ENCODE assay signal across 8 cellular contexts in the genomic region with DNA sequence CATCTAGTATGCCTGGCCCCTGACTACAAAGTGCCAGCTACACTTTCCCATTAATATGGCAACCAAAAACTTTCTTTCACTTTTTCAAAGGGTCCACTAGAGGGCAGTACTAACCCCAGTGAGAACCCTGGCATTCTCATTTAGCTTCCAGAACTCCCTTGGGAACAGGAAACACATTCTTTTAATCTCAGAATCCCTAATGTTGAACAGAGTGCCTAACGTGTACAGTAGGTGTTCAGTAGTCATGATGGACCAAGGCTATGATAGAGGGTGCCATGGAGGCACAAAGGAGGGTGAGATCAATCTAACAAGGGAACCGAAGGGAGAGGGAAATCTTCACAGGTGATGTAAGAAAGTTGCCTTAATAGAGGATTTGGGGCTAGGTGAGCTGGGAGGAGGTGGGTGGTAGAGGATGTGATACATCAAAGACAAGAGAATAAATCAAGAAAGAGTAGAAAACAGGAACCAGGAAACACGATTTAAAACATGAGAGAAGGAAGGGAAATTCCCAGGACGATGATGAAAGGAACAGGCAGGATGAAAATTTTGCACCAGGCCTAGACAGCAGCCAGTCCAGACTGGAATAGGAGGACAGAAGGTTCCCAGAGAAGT.
DNase-seq lines count a peak whose midpoint lies in the region; ATAC-seq and TF ChIP-seq lines count a peak whose summit lies in the region.

No MANE protein-coding gene starts in this region.

- peaks cover 8% of the 10 kb centered on the region for H3K79me2 ChIP-seq in ACC112 (ENCODE audit: control insufficient read depth, insufficient read depth, low read length, unreplicated experiment)

- H3K4me3 ChIP-seq in ACC112 (ENCODE audit: low read depth, low read length) = no peak overlapping the region
- no peak overlapping the region for H3K4me3 ChIP-seq in fibroblast of mammary gland (ENCODE audit: control insufficient read depth, low read depth, low read length)
- H3K4me3 ChIP-seq in neutrophil (ENCODE audit: low read depth in 1 of 2, low read length in 1 of 2) = peak overlapping the region in 1 of 2 experiments; percentile 11

- H3K9me3 Mint-ChIP-seq in T-helper 1 cell treated with Interleukin-12 subunit alpha and Interleukin-12 subunit beta and Interleukin-4 antibody, amounts not matched to agents 30 μg/mL and 1 μg/mL, for 36 hours = no peaks in the 10 kb centered on the region

- DNase-seq in GM04503 (ENCODE audit: low read depth) (peak; percentile 31), NCI-H1092 (lab: John Stamatoyannopoulos, UW) (peak; percentile 45), fibroblast of mammary gland (ENCODE audit: low read depth) (peak; percentile 84), cortex of kidney (lab: John Stamatoyannopoulos, UW) (no peak)

- no peaks in the 10 kb centered on the region for H3K27me3 ChIP-seq in ACC112 (ENCODE audit: insufficient read depth, low read length)
- no peaks in the 10 kb centered on the region for H3K27me3 ChIP-seq in neutrophil

- peaks cover 6% of the 10 kb centered on the region for H3K36me3 Mint-ChIP-seq in T-helper 1 cell treated with Interleukin-12 subunit alpha and Interleukin-12 subunit beta and Interleukin-4 antibody, amounts not matched to agents 30 μg/mL and 1 μg/mL, for 36 hours (ENCODE audit: low read depth)

- H3K27me3 Mint-ChIP-seq in T-helper 1 cell treated with Interleukin-12 subunit alpha and Interleukin-12 subunit beta and Interleukin-4 antibody, amounts not matched to agents 30 μg/mL and 1 μg/mL, for 36 hours (ENCODE audit: low read depth) = no peaks in the 10 kb centered on the region

- TF ChIP-seq CTCF in fibroblast of mammary gland (conservative IDR thresholded peaks at IDR 0.05; ENCODE audit: control insufficient read depth, insufficient read depth, low read depth, low read length) (peak; percentile 84), neutrophil (IDR thresholded peaks at IDR 0.05) (peak; percentile 65)

- H3K4me1 ChIP-seq in ACC112 (ENCODE audit: control insufficient read depth, insufficient read depth, low read length, unreplicated experiment) (peaks cover 19% of the 10 kb centered on the region), neutrophil (ENCODE audit: control insufficient read depth in 1 of 2, insufficient read depth in 1 of 2, low read depth in 1 of 2, low read length in 1 of 2) (peaks cover 54 to 57% of the 10 kb centered on the region in 2 experiments)

- H3K27ac Mint-ChIP-seq in T-helper 1 cell treated with Interleukin-12 subunit alpha and Interleukin-12 subunit beta and Interleukin-4 antibody, amounts not matched to agents 30 μg/mL and 1 μg/mL, for 36 hours = peak overlapping the region; percentile 63

- peaks cover 34% of the 10 kb centered on the region for H3K4me1 Mint-ChIP-seq in T-helper 1 cell treated with Interleukin-12 subunit alpha and Interleukin-12 subunit beta and Interleukin-4 antibody, amounts not matched to agents 30 μg/mL and 1 μg/mL, for 36 hours (ENCODE audit: low read depth)

- no peak for ATAC-seq in GM19328 (IDR thresholded peaks at IDR 0.05; ENCODE audit: unreplicated experiment)

- H3K27ac ChIP-seq in ACC112 (ENCODE audit: low read depth, low read length) (peak overlapping the region; percentile 30; the same call in 1 of the 2 replicates), neutrophil (peak overlapping the region; percentile 87)

- no peaks in the 10 kb centered on the region for H3K36me3 ChIP-seq in ACC112 (ENCODE audit: insufficient read depth, low read length)
- no peaks in the 10 kb centered on the region for H3K36me3 ChIP-seq in neutrophil

- H2AFZ ChIP-seq in ACC112 (ENCODE audit: low read length, unreplicated experiment) = no peak overlapping the region

- peak overlapping the region; percentile 30 for H3K4me3 Mint-ChIP-seq in T-helper 1 cell treated with Interleukin-12 subunit alpha and Interleukin-12 subunit beta and Interleukin-4 antibody, amounts not matched to agents 30 μg/mL and 1 μg/mL, for 36 hours

- H3K9me3 ChIP-seq in neutrophil = no peaks in the 10 kb centered on the region
